Comparison of ENCODE assay signal across 36 cellular contexts in the genomic region with DNA sequence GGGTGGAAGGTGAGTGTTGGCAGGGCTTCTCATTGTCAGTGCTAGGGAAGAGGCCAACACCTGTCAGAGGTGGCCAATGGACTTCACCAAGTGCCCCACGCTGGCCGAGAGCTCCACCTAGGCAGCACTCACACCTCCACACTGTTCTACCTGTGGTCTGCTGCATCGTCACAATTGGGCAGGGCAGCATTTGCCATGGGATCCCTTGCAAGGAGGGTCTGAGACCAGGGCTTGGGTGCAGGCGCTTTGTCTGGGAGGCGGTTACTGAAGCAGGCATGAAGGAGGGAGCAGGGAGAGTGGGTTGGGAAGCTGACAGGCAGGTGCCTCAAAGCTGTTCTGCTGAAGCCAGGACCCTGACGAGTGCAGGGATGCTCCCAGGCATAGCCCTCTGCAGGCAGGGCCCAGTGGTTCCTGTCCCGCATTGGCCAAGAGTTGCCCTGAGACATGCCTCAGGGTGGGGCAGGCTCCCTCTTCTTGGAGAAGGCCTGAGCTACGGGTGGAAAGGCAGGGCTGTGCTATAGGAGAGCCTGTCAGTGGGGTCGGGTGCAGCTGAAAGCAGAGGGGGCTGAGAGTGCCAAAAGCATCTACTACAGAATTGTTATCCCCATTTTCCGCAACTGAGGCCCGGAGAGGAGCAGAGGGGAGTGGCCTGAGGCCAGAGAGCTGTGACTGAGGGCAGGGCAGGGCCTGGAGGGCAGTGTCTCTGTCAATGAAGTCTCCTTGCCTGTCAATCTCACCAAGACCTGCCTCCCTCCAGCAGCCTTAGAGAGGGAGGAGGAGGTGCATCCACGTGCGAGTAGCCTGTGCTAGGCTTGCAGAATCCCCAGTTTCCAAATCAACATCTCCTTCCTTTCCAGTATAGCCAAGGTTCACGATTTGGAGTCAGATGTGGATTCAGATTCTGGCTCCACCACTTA. TPM values are rescaled to one million over a fixed set of nuclear protein-coding genes. Genes with fewer than 3 reads are reported as not detected.
"Had no signal": no experiment of that assay in that cellular context is flagged by ENCODE, and none has a peak within 500 bp of the region (broad histone marks: within the 10 kb centered on the region; RNA-seq: fewer than 3 reads in every experiment).

No MANE protein-coding gene starts in this region.

- H3K9me3 Mint-ChIP-seq: activated CD4-positive, alpha-beta memory T cell treated with anti-CD3 and anti-CD28 coated beads, Interleukin-2, amount 10 ng/mL, durations not matched to agents 7 days and 5 days; activated CD4-positive, alpha-beta T cell treated with anti-CD3 and anti-CD28 coated beads, Interleukin-2, amount 10 ng/mL, durations not matched to agents 7 days and 5 days; activated T-helper 2 cell treated with anti-CD3 and anti-CD28 coated beads, Interferon-gamma antibody, Interleukin-2, Interleukin-4, amounts not matched to agents 10 μg/mL and 5 μg/mL and 100 μg/mL, durations not matched to agents 14 hours and 24 hours and 36 hours; naive thymus-derived CD4-positive, alpha-beta T cell; stimulated activated memory B cell treated with anti-CD40 and anti-IgM and Interleukin-4, amounts not matched to agents 10 μg/mL and 1 μg/mL and 100 μg/mL, for 72 hours; stimulated activated naive CD8-positive, alpha-beta T cell treated with anti-CD3 and anti-CD28 coated beads, Interleukin-15, amount 100 ng/mL, for 72 hours; type B pancreatic cell had no signal

- H3K9me3 ChIP-seq: colonic mucosa, gastrocnemius medialis, neutrophil, ovary, prostate gland, uterus had no signal

- H3K27ac ChIP-seq: colonic mucosa, gastrocnemius medialis, hepatocyte, neutrophil, ovary, prostate gland, skin epidermis, uterus had no signal

- H3K4me3 ChIP-seq: colonic mucosa, gastrocnemius medialis, hepatocyte, ovary, prostate gland, skin epidermis, uterus had no signal

- H2AFZ ChIP-seq: hepatocyte had no signal

- H3K4me1 Mint-ChIP-seq: activated CD4-positive, alpha-beta memory T cell treated with anti-CD3 and anti-CD28 coated beads, Interleukin-2, amount 10 ng/mL, durations not matched to agents 7 days and 5 days; activated CD4-positive, alpha-beta T cell treated with anti-CD3 and anti-CD28 coated beads, Interleukin-2, amount 10 ng/mL, durations not matched to agents 7 days and 5 days; naive thymus-derived CD4-positive, alpha-beta T cell; stimulated activated memory B cell treated with anti-CD40 and anti-IgM and Interleukin-4, amounts not matched to agents 10 μg/mL and 1 μg/mL and 100 μg/mL, for 72 hours; stimulated activated naive CD8-positive, alpha-beta T cell treated with anti-CD3 and anti-CD28 coated beads, Interleukin-15, amount 100 ng/mL, for 72 hours had no signal

- H3K27me3 Mint-ChIP-seq: activated CD4-positive, alpha-beta memory T cell treated with anti-CD3 and anti-CD28 coated beads, Interleukin-2, amount 10 ng/mL, durations not matched to agents 7 days and 5 days; activated CD4-positive, alpha-beta T cell treated with anti-CD3 and anti-CD28 coated beads, Interleukin-2, amount 10 ng/mL, durations not matched to agents 7 days and 5 days; activated naive CD8-positive, alpha-beta T cell; naive thymus-derived CD4-positive, alpha-beta T cell; stimulated activated memory B cell treated with anti-CD40 and anti-IgM and Interleukin-4, amounts not matched to agents 10 μg/mL and 1 μg/mL and 100 μg/mL, for 72 hours; stimulated activated naive CD8-positive, alpha-beta T cell treated with anti-CD3 and anti-CD28 coated beads, Interleukin-15, amount 100 ng/mL, for 72 hours had no signal

- H3K36me3 ChIP-seq: colonic mucosa, gastrocnemius medialis, neutrophil, ovary, prostate gland, uterus had no signal

- H3K4me3 Mint-ChIP-seq: activated CD4-positive, alpha-beta memory T cell treated with anti-CD3 and anti-CD28 coated beads, Interleukin-2, amount 10 ng/mL, durations not matched to agents 7 days and 5 days; activated CD4-positive, alpha-beta T cell treated with anti-CD3 and anti-CD28 coated beads, Interleukin-2, amount 10 ng/mL, durations not matched to agents 7 days and 5 days; activated naive CD8-positive, alpha-beta T cell; naive thymus-derived CD4-positive, alpha-beta T cell; stimulated activated memory B cell treated with anti-CD40 and anti-IgM and Interleukin-4, amounts not matched to agents 10 μg/mL and 1 μg/mL and 100 μg/mL, for 72 hours; stimulated activated naive CD8-positive, alpha-beta T cell treated with anti-CD3 and anti-CD28 coated beads, Interleukin-15, amount 100 ng/mL, for 72 hours; type B pancreatic cell had no signal

- H3K27me3 ChIP-seq: colonic mucosa, gastrocnemius medialis, hepatocyte, neutrophil, ovary, uterus had no signal

- H3K4me2 ChIP-seq: hepatocyte had no signal

- H3K79me2 ChIP-seq: hepatocyte had no signal

- H3K36me3 Mint-ChIP-seq: activated naive CD8-positive, alpha-beta T cell; naive thymus-derived CD4-positive, alpha-beta T cell; stimulated activated memory B cell treated with anti-CD40 and anti-IgM and Interleukin-4, amounts not matched to agents 10 μg/mL and 1 μg/mL and 100 μg/mL, for 72 hours; type B pancreatic cell had no signal

- H3K27ac Mint-ChIP-seq: activated CD4-positive, alpha-beta memory T cell treated with anti-CD3 and anti-CD28 coated beads, Interleukin-2, amount 10 ng/mL, durations not matched to agents 7 days and 5 days; activated CD4-positive, alpha-beta T cell treated with anti-CD3 and anti-CD28 coated beads, Interleukin-2, amount 10 ng/mL, durations not matched to agents 7 days and 5 days; activated naive CD8-positive, alpha-beta T cell; activated T-helper 2 cell treated with anti-CD3 and anti-CD28 coated beads, Interferon-gamma antibody, Interleukin-2, Interleukin-4, amounts not matched to agents 10 μg/mL and 5 μg/mL and 100 μg/mL, durations not matched to agents 14 hours and 24 hours and 36 hours; naive thymus-derived CD4-positive, alpha-beta T cell; stimulated activated memory B cell treated with anti-CD40 and anti-IgM and Interleukin-4, amounts not matched to agents 10 μg/mL and 1 μg/mL and 100 μg/mL, for 72 hours; stimulated activated naive CD8-positive, alpha-beta T cell treated with anti-CD3 and anti-CD28 coated beads, Interleukin-15, amount 100 ng/mL, for 72 hours; type B pancreatic cell had no signal

- H3K4me1 ChIP-seq: colonic mucosa, gastrocnemius medialis, prostate gland, uterus had no signal

- DNase-seq: activated CD4-positive, alpha-beta memory T cell treated with anti-CD3 and anti-CD28 coated beads, Interleukin-2, amount 10 ng/mL, durations not matched to agents 7 days and 5 days; activated CD4-positive, alpha-beta T cell treated with anti-CD3 and anti-CD28 coated beads for 1 hour; activated CD4-positive, alpha-beta T cell treated with anti-CD3 and anti-CD28 coated beads, Interleukin-2, amount 10 ng/mL, durations not matched to agents 7 days and 5 days; activated naive CD4-positive, alpha-beta T cell treated with Interleukin-2 at 50 U/mL for 16 hours; activated T-cell treated with anti-CD3 and anti-CD28 coated beads, Interleukin-2, amount 50 U/mL, for 48 hours; anterior cingulate cortex; colonic mucosa; effector memory CD4-positive, alpha-beta T cell; erythroblast; gastrocnemius medialis; left colon; midbrain; naive thymus-derived CD4-positive, alpha-beta T cell; ovary; retina; stimulated activated CD4-positive, alpha-beta T cell treated with anti-CD3 and anti-CD28 coated beads, Interleukin-1b, Interleukin-23, amount 100 ng/mL, for 48 hours; stimulated activated CD4-positive, alpha-beta T cell treated with anti-CD3 and anti-CD28 coated beads, Interleukin-4, amount 100 ng/mL, for 4 hours; stimulated activated CD8-positive, alpha-beta memory T cell treated with anti-CD3 and anti-CD28 coated beads, Interleukin-4, amount 100 ng/mL, for 48 hours; stimulated activated naive CD8-positive, alpha-beta T cell treated with anti-CD3 and anti-CD28 coated beads, Interleukin-15, amount 100 ng/mL, for 72 hours; substantia nigra; uterus had no signal

RNA-seq across cellular contexts. Expression of a gene that starts 4.0 kb away (rescaled TPM):
- total RNA-seq: activated CD4-positive, alpha-beta memory T cell treated with anti-CD3 and anti-CD28 coated beads, Interleukin-2, amount 10 ng/mL, durations not matched to agents 7 days and 5 days; activated CD4-positive, alpha-beta T cell treated with anti-CD3 and anti-CD28 coated beads, Interleukin-2, amount 10 ng/mL, durations not matched to agents 7 days and 5 days; activated T-helper 2 cell treated with anti-CD3 and anti-CD28 coated beads, Interferon-gamma antibody, Interleukin-2, Interleukin-4, amounts not matched to agents 10 μg/mL and 5 μg/mL and 100 μg/mL, durations not matched to agents 14 hours and 24 hours and 36 hours; bronchial epithelial cell; colonic mucosa; dermis microvascular lymphatic vessel endothelial cell; gastrocnemius medialis; left colon; lower leg skin; naive thymus-derived CD4-positive, alpha-beta T cell; ovary; prostate gland; sciatic nerve; T-helper 1 cell treated with Interleukin-12 subunit alpha and Interleukin-12 subunit beta and Interleukin-4 antibody, amounts not matched to agents 30 ng/mL and 1 ng/mL, for 36 hours; uterus had no signal
- polyA plus RNA-seq: adipose tissue; keratinocyte; naive thymus-derived CD4-positive, alpha-beta T cell; ovary had no signal

RNA-seq across cellular contexts. Expression of a gene that starts 29.9 kb away (rescaled TPM):
- total RNA-seq: activated CD4-positive, alpha-beta memory T cell treated with anti-CD3 and anti-CD28 coated beads, Interleukin-2, amount 10 ng/mL, durations not matched to agents 7 days and 5 days; activated CD4-positive, alpha-beta T cell treated with anti-CD3 and anti-CD28 coated beads, Interleukin-2, amount 10 ng/mL, durations not matched to agents 7 days and 5 days; activated T-helper 2 cell treated with anti-CD3 and anti-CD28 coated beads, Interferon-gamma antibody, Interleukin-2, Interleukin-4, amounts not matched to agents 10 μg/mL and 5 μg/mL and 100 μg/mL, durations not matched to agents 14 hours and 24 hours and 36 hours; bronchial epithelial cell; colonic mucosa; dermis microvascular lymphatic vessel endothelial cell; gastrocnemius medialis; hepatocyte; left colon; lower leg skin; naive thymus-derived CD4-positive, alpha-beta T cell; ovary; prostate gland; sciatic nerve; T-helper 1 cell treated with Interleukin-12 subunit alpha and Interleukin-12 subunit beta and Interleukin-4 antibody, amounts not matched to agents 30 ng/mL and 1 ng/mL, for 36 hours; uterus had no signal
- polyA plus RNA-seq: adipose tissue; keratinocyte; naive thymus-derived CD4-positive, alpha-beta T cell; ovary had no signal

RNA-seq across cellular contexts. Expression of a gene that starts 31.9 kb away (rescaled TPM):
- total RNA-seq: gastrocnemius medialis; naive thymus-derived CD4-positive, alpha-beta T cell; T-helper 1 cell treated with Interleukin-12 subunit alpha and Interleukin-12 subunit beta and Interleukin-4 antibody, amounts not matched to agents 30 ng/mL and 1 ng/mL, for 36 hours had no signal

RNA-seq across cellular contexts. Expression of a gene that starts 52.2 kb away (rescaled TPM):
- total RNA-seq: activated CD4-positive, alpha-beta memory T cell treated with anti-CD3 and anti-CD28 coated beads, Interleukin-2, amount 10 ng/mL, durations not matched to agents 7 days and 5 days; bronchial epithelial cell; dermis microvascular lymphatic vessel endothelial cell; T-helper 1 cell treated with Interleukin-12 subunit alpha and Interleukin-12 subunit beta and Interleukin-4 antibody, amounts not matched to agents 30 ng/mL and 1 ng/mL, for 36 hours had no signal
- polyA plus RNA-seq: keratinocyte had no signal
